Comparison of ENCODE assay signal across 27 cellular contexts in genomic region chr14:51792819-51793218, GRCh38.
A peak's percentile ranks its signal among the peaks of the same experiment; 100 is the strongest.
DNase-seq lines count a peak whose midpoint lies in the region; ATAC-seq and TF ChIP-seq lines count a peak whose summit lies in the region.
"Had no signal": no experiment of that assay in that cellular context is flagged by ENCODE, and none has a peak within 500 bp of the region (broad histone marks: within the 10 kb centered on the region; RNA-seq: fewer than 3 reads in every experiment).

No MANE protein-coding gene starts in this region.

- no peaks in the 10 kb centered on the region for H3K4me1 Mint-ChIP-seq in activated naive CD4-positive, alpha-beta T cell treated with anti-CD3 and anti-CD28 coated beads, Interleukin-2, amount 50 U/mL, for 24 hours
- H3K4me1 Mint-ChIP-seq in activated naive CD4-positive, alpha-beta T cell treated with anti-CD3 and anti-CD28 coated beads, Interleukin-2, amount 10 ng/mL, durations not matched to agents 7 days and 5 days, result no peaks in the 10 kb centered on the region
- no peaks in the 10 kb centered on the region for H3K4me1 Mint-ChIP-seq in stimulated activated effector memory CD8-positive, alpha-beta T cell treated with anti-CD3 and anti-CD28 coated beads, Interleukin-12 subunit alpha, Interleukin-12 subunit beta, amount 100 ng/mL, for 72 hours
- no peaks in the 10 kb centered on the region for H3K4me1 Mint-ChIP-seq in stimulated activated naive B cell treated with anti-CD40 and anti-IgM and Interleukin-4, amounts not matched to agents 10 μg/mL and 1 μg/mL and 100 μg/mL, for 72 hours
- H3K4me1 Mint-ChIP-seq: H9, IgD-negative memory B cell had no signal

- DNase-seq in activated naive CD4-positive, alpha-beta T cell treated with anti-CD3 and anti-CD28 coated beads, Interleukin-2, amount 10 ng/mL, durations not matched to agents 7 days and 5 days, result no peak
- DNase-seq in astrocyte of the spinal cord (ENCODE audit: low read depth, low spot score) (peak; percentile 14), foreskin melanocyte (peak; percentile 21)
- DNase-seq in stimulated activated effector memory CD8-positive, alpha-beta T cell treated with anti-CD3 and anti-CD28 coated beads, Interleukin-12 subunit alpha, Interleukin-12 subunit beta, amount 100 ng/mL, for 72 hours (ENCODE audit: low spot score in 2 of 2), result no peak
- no peak for DNase-seq in stimulated activated naive B cell treated with anti-CD40 and anti-IgM and Interleukin-4, amounts not matched to agents 10 μg/mL and 1 μg/mL and 100 μg/mL, for 72 hours
- DNase-seq: activated gamma-delta T cell; activated T-cell treated with anti-CD3 and anti-CD28 coated beads, Interleukin-2, amount 50 U/mL, for 1 hour; Caco-2; effector memory CD4-positive, alpha-beta T cell; EL; H9; heart right ventricle; left colon; NCI-H1436; NCI-H526; RPMI8226; stimulated activated CD4-positive, alpha-beta T cell treated with anti-CD3 and anti-CD28 coated beads, Interleukin-1b, Interleukin-23, amount 100 ng/mL, for 48 hours; substantia nigra had no signal

- TF ChIP-seq CTCF in astrocyte of the spinal cord (IDR thresholded peaks at IDR 0.05; ENCODE audit: low read depth, low read length), result no peak

- no peak overlapping the region for H3K4me3 Mint-ChIP-seq in activated naive CD4-positive, alpha-beta T cell treated with anti-CD3 and anti-CD28 coated beads, Interleukin-2, amount 50 U/mL, for 24 hours
- H3K4me3 Mint-ChIP-seq in activated naive CD4-positive, alpha-beta T cell treated with anti-CD3 and anti-CD28 coated beads, Interleukin-2, amount 10 ng/mL, durations not matched to agents 7 days and 5 days, result no peak overlapping the region
- H3K4me3 Mint-ChIP-seq in stimulated activated effector memory CD8-positive, alpha-beta T cell treated with anti-CD3 and anti-CD28 coated beads, Interleukin-12 subunit alpha, Interleukin-12 subunit beta, amount 100 ng/mL, for 72 hours, result no peak overlapping the region
- no peak overlapping the region for H3K4me3 Mint-ChIP-seq in stimulated activated naive B cell treated with anti-CD40 and anti-IgM and Interleukin-4, amounts not matched to agents 10 μg/mL and 1 μg/mL and 100 μg/mL, for 72 hours
- H3K4me3 Mint-ChIP-seq: H9, IgD-negative memory B cell, memory B cell had no signal

- H3K9me3 Mint-ChIP-seq in activated naive CD4-positive, alpha-beta T cell treated with anti-CD3 and anti-CD28 coated beads, Interleukin-2, amount 50 U/mL, for 24 hours, result no peaks in the 10 kb centered on the region
- peaks cover 2% of the 10 kb centered on the region for H3K9me3 Mint-ChIP-seq in activated naive CD4-positive, alpha-beta T cell treated with anti-CD3 and anti-CD28 coated beads, Interleukin-2, amount 10 ng/mL, durations not matched to agents 7 days and 5 days
- no peaks in the 10 kb centered on the region for H3K9me3 Mint-ChIP-seq in stimulated activated effector memory CD8-positive, alpha-beta T cell treated with anti-CD3 and anti-CD28 coated beads, Interleukin-12 subunit alpha, Interleukin-12 subunit beta, amount 100 ng/mL, for 72 hours
- H3K9me3 Mint-ChIP-seq in stimulated activated naive B cell treated with anti-CD40 and anti-IgM and Interleukin-4, amounts not matched to agents 10 μg/mL and 1 μg/mL and 100 μg/mL, for 72 hours, result no peaks in the 10 kb centered on the region
- H3K9me3 Mint-ChIP-seq: memory B cell had no signal

- ATAC-seq in stimulated activated effector memory CD8-positive, alpha-beta T cell treated with anti-CD3 and anti-CD28 coated beads, Interleukin-12 subunit alpha, Interleukin-12 subunit beta, amount 100 ng/mL, for 72 hours, result no peak
- ATAC-seq in GM19463 (IDR thresholded peaks at IDR 0.05; ENCODE audit: unreplicated experiment) (no peak), HG03432 (IDR thresholded peaks at IDR 0.05; ENCODE audit: unreplicated experiment) (no peak)
- ATAC-seq in stimulated activated naive B cell treated with anti-CD40 and anti-IgM and Interleukin-4, amounts not matched to agents 10 μg/mL and 1 μg/mL and 100 μg/mL, for 72 hours (replicated peaks), result no peak
- ATAC-seq: activated CD4-positive, CD25-positive, alpha-beta regulatory T cell treated with anti-CD3 and anti-CD28 coated beads, Interleukin-2, amount 50 U/mL, for 24 hours; heart right ventricle; left colon had no signal

- CTCF ChIA-PET in activated naive CD4-positive, alpha-beta T cell treated with anti-CD3 and anti-CD28 coated beads, Interleukin-2, amount 10 ng/mL, durations not matched to agents 7 days and 5 days (lab: Charles Lee), result no interaction called here

- no peaks in the 10 kb centered on the region for H3K36me3 Mint-ChIP-seq in activated naive CD4-positive, alpha-beta T cell treated with anti-CD3 and anti-CD28 coated beads, Interleukin-2, amount 50 U/mL, for 24 hours
- H3K36me3 Mint-ChIP-seq in activated naive CD4-positive, alpha-beta T cell treated with anti-CD3 and anti-CD28 coated beads, Interleukin-2, amount 10 ng/mL, durations not matched to agents 7 days and 5 days, result no peaks in the 10 kb centered on the region
- H3K36me3 Mint-ChIP-seq in stimulated activated effector memory CD8-positive, alpha-beta T cell treated with anti-CD3 and anti-CD28 coated beads, Interleukin-12 subunit alpha, Interleukin-12 subunit beta, amount 100 ng/mL, for 72 hours, result no peaks in the 10 kb centered on the region
- H3K36me3 Mint-ChIP-seq in stimulated activated naive B cell treated with anti-CD40 and anti-IgM and Interleukin-4, amounts not matched to agents 10 μg/mL and 1 μg/mL and 100 μg/mL, for 72 hours, result no peaks in the 10 kb centered on the region
- H3K36me3 Mint-ChIP-seq: memory B cell had no signal

- no peaks in the 10 kb centered on the region for H3K27me3 Mint-ChIP-seq in activated naive CD4-positive, alpha-beta T cell treated with anti-CD3 and anti-CD28 coated beads, Interleukin-2, amount 50 U/mL, for 24 hours
- H3K27me3 Mint-ChIP-seq in activated naive CD4-positive, alpha-beta T cell treated with anti-CD3 and anti-CD28 coated beads, Interleukin-2, amount 10 ng/mL, durations not matched to agents 7 days and 5 days, result peaks cover 22% of the 10 kb centered on the region
- H3K27me3 Mint-ChIP-seq in stimulated activated naive B cell treated with anti-CD40 and anti-IgM and Interleukin-4, amounts not matched to agents 10 μg/mL and 1 μg/mL and 100 μg/mL, for 72 hours, result peaks cover 13 to 19% of the 10 kb centered on the region in 2 donors

- in situ Hi-C loops in astrocyte of the spinal cord (cut with HindIII; ENCODE audit: low sequenced_read_pairs), result no loop called here

- H3K4me3 ChIP-seq in astrocyte of the spinal cord (ENCODE audit: low read depth, low read length), result no peak overlapping the region
- H3K4me3 ChIP-seq: BLaER1, breast epithelium, heart right ventricle had no signal

- peak overlapping the region; percentile 9 for H3K27ac Mint-ChIP-seq in activated naive CD4-positive, alpha-beta T cell treated with anti-CD3 and anti-CD28 coated beads, Interleukin-2, amount 50 U/mL, for 24 hours
- H3K27ac Mint-ChIP-seq in activated naive CD4-positive, alpha-beta T cell treated with anti-CD3 and anti-CD28 coated beads, Interleukin-2, amount 10 ng/mL, durations not matched to agents 7 days and 5 days, result no peak overlapping the region
- no peak overlapping the region for H3K27ac Mint-ChIP-seq in stimulated activated effector memory CD8-positive, alpha-beta T cell treated with anti-CD3 and anti-CD28 coated beads, Interleukin-12 subunit alpha, Interleukin-12 subunit beta, amount 100 ng/mL, for 72 hours
- H3K27ac Mint-ChIP-seq in stimulated activated naive B cell treated with anti-CD40 and anti-IgM and Interleukin-4, amounts not matched to agents 10 μg/mL and 1 μg/mL and 100 μg/mL, for 72 hours, result no peak overlapping the region
- H3K27ac Mint-ChIP-seq: H9, IgD-negative memory B cell, memory B cell, progenitor cell of endocrine pancreas had no signal

Comparison
In these comparisons a context has a peak if more than half of its experiments do, and no peak if none do; other contexts are left out.
1. DNase-seq: peak in astrocyte of the spinal cord (single experiment) and foreskin melanocyte (single experiment); none in activated naive CD4-positive, alpha-beta T cell treated with anti-CD3 and anti-CD28 coated beads, Interleukin-2, amount 10 ng/mL, durations not matched to agents 7 days and 5 days (single experiment), stimulated activated effector memory CD8-positive, alpha-beta T cell treated with anti-CD3 and anti-CD28 coated beads, Interleukin-12 subunit alpha, Interleukin-12 subunit beta, amount 100 ng/mL, for 72 hours (0 of 2) and stimulated activated naive B cell treated with anti-CD40 and anti-IgM and Interleukin-4, amounts not matched to agents 10 μg/mL and 1 μg/mL and 100 μg/mL, for 72 hours (single experiment).